In the genomic region with DNA sequence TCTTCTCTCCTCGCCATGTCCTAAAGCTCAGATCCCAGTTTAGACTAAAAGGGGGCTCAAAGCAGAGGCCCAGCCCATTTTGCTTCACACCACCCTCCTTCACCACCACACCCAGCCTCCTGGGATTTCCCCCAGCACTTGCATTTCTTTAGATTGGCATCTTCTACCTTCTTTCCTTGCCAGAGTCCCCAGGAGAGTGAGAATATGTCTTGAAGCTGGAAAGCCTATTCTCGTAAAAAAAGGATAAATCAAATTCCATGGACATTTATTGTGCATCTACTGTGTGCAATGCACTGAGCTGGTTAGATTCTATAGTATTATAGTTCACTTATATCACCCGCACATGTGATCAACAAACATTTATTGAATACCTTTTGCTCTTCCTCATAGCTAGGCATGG, we compare ENCODE assay signal across 26 cellular contexts. TPM values are rescaled to one million over a fixed set of nuclear protein-coding genes. Genes with fewer than 3 reads are reported as not detected.
DNase-seq lines count a peak whose midpoint lies in the region; ATAC-seq and TF ChIP-seq lines count a peak whose summit lies in the region.
"Had no signal": no experiment of that assay in that cellular context is flagged by ENCODE, and none has a peak within 500 bp of the region (broad histone marks: within the 10 kb centered on the region; RNA-seq: fewer than 3 reads in every experiment).

No MANE protein-coding gene starts in this region.

- H3K27ac Mint-ChIP-seq in T-helper 2 cell treated with Interferon-gamma antibody and Interleukin-4, amounts not matched to agents 5 μg/mL and 100 μg/mL, for 36 hours, result no peak overlapping the region
- no peak overlapping the region for H3K27ac Mint-ChIP-seq in activated naive CD8-positive, alpha-beta T cell treated with anti-CD3 and anti-CD28 coated beads, Interleukin-2, amount 50 U/mL, for 24 hours
- H3K27ac Mint-ChIP-seq in stimulated activated memory B cell treated with anti-CD40 and anti-IgM and Interleukin-4, amounts not matched to agents 10 μg/mL and 1 μg/mL and 100 μg/mL, for 72 hours, result peak overlapping the region; percentile 49

- no peak overlapping the region; the same call in 1 of the 2 replicates for H3K27ac ChIP-seq in KMS-11
- H3K27ac ChIP-seq: left ventricle myocardium inferior, Peyer's patch, SJCRH30 had no signal

- H3K4me2 ChIP-seq in KMS-11, result peak overlapping the region; percentile 62; the same call in 1 of the 2 replicates

- no peak overlapping the region for H3K9ac ChIP-seq in KMS-11

- H3K27me3 Mint-ChIP-seq in T-helper 2 cell treated with Interferon-gamma antibody and Interleukin-4, amounts not matched to agents 5 μg/mL and 100 μg/mL, for 36 hours (ENCODE audit: low read depth), result peaks cover 58% of the 10 kb centered on the region
- no peaks in the 10 kb centered on the region for H3K27me3 Mint-ChIP-seq in activated naive CD8-positive, alpha-beta T cell treated with anti-CD3 and anti-CD28 coated beads, Interleukin-2, amount 50 U/mL, for 24 hours
- no peaks in the 10 kb centered on the region for H3K27me3 Mint-ChIP-seq in stimulated activated memory B cell treated with anti-CD40 and anti-IgM and Interleukin-4, amounts not matched to agents 10 μg/mL and 1 μg/mL and 100 μg/mL, for 72 hours

- no peak for ATAC-seq in activated naive CD8-positive, alpha-beta T cell treated with anti-CD3 and anti-CD28 coated beads, Interleukin-2, amount 50 U/mL, for 24 hours
- no peak for ATAC-seq in stimulated activated memory B cell treated with anti-CD40 and anti-IgM and Interleukin-4, amounts not matched to agents 10 μg/mL and 1 μg/mL and 100 μg/mL, for 72 hours
- ATAC-seq: right cardiac atrium had no signal

- H3K4me1 ChIP-seq in KMS-11 (ENCODE audit: low read depth, poor library complexity, severe bottlenecking), result peaks cover 91% of the 10 kb centered on the region

- H4K20me1 ChIP-seq in KMS-11 (ENCODE audit: insufficient read depth), result no peaks in the 10 kb centered on the region

- H2AFZ ChIP-seq in KMS-11 (ENCODE audit: low read depth), result no peak overlapping the region

- no peak for TF ChIP-seq CTCF in KMS-11 (conservative IDR thresholded peaks at IDR 0.05; ENCODE audit: low read depth, low read length)

- no peak for DNase-seq in T-helper 2 cell treated with Interferon-gamma antibody and Interleukin-4, amounts not matched to agents 5 μg/mL and 100 μg/mL, for 36 hours (ENCODE audit: low spot score)
- no peak for DNase-seq in T-helper 2 cell
- peak; percentile 12 for DNase-seq in activated naive CD8-positive, alpha-beta T cell treated with anti-CD3 and anti-CD28 coated beads, Interleukin-2, amount 50 U/mL, for 24 hours
- DNase-seq in SKM-1 treated with dmso at 0.1 percent for 144 hours (lab: John Stamatoyannopoulos, UW; ENCODE audit: unreplicated experiment), result no peak
- no peak for DNase-seq in dermis blood vessel endothelial cell
- DNase-seq in NCI-H1105 treated with DMSO at 0.1 percent for 48 hours (lab: John Stamatoyannopoulos, UW), result no peak
- DNase-seq: activated CD4-positive, alpha-beta T cell treated with anti-CD3 and anti-CD28 coated beads for 48 hours; DMS79 treated with DMSO at 0.1 percent for 48 hours; erythroblast; GOT3; hypothalamus; left ventricle myocardium inferior; midbrain; NCI-H187; NCI-H2171 treated with DMSO at 0.1 percent for 48 hours; NCI-H524 treated with DMSO at 0.1 percent for 48 hours; Peyer's patch; right cardiac atrium; SJCRH30; stimulated activated CD4-positive, alpha-beta T cell treated with anti-CD3 and anti-CD28 coated beads, Interleukin-4, amount 100 ng/mL, for 24 hours; stimulated activated naive CD4-positive, alpha-beta T cell treated with Interleukin-2 at 50 U/mL for 16 hours; transverse colon had no signal

- H3K4me3 Mint-ChIP-seq in T-helper 2 cell treated with Interferon-gamma antibody and Interleukin-4, amounts not matched to agents 5 μg/mL and 100 μg/mL, for 36 hours, result peak overlapping the region; percentile 31
- no peak overlapping the region for H3K4me3 Mint-ChIP-seq in activated naive CD8-positive, alpha-beta T cell treated with anti-CD3 and anti-CD28 coated beads, Interleukin-2, amount 50 U/mL, for 24 hours
- H3K4me3 Mint-ChIP-seq in stimulated activated memory B cell treated with anti-CD40 and anti-IgM and Interleukin-4, amounts not matched to agents 10 μg/mL and 1 μg/mL and 100 μg/mL, for 72 hours, result no peak overlapping the region
- H3K4me3 Mint-ChIP-seq: neural crest cell had no signal

- no peaks in the 10 kb centered on the region for H3K27me3 ChIP-seq in KMS-11 (ENCODE audit: insufficient read depth, low read depth)
- H3K27me3 ChIP-seq: Peyer's patch, SJCRH30, transverse colon had no signal

- no peak overlapping the region for H3K4me3 ChIP-seq in KMS-11 (IDR thresholded peaks at IDR 0.05; ENCODE audit: insufficient read depth, low read depth, low read length)
- H3K4me3 ChIP-seq: left ventricle myocardium inferior, Peyer's patch, SJCRH30, transverse colon had no signal

- H3K79me2 ChIP-seq in KMS-11 (ENCODE audit: insufficient read depth, low read depth), result 0 out of 2 replicates have a peak, but pooled peaks cover 3% of the 10 kb centered on the region

- peaks cover 60% of the 10 kb centered on the region for H3K4me1 Mint-ChIP-seq in T-helper 2 cell treated with Interferon-gamma antibody and Interleukin-4, amounts not matched to agents 5 μg/mL and 100 μg/mL, for 36 hours (ENCODE audit: low read depth)
- peaks cover 78% of the 10 kb centered on the region for H3K4me1 Mint-ChIP-seq in activated naive CD8-positive, alpha-beta T cell treated with anti-CD3 and anti-CD28 coated beads, Interleukin-2, amount 50 U/mL, for 24 hours
- peaks cover 81% of the 10 kb centered on the region for H3K4me1 Mint-ChIP-seq in stimulated activated memory B cell treated with anti-CD40 and anti-IgM and Interleukin-4, amounts not matched to agents 10 μg/mL and 1 μg/mL and 100 μg/mL, for 72 hours

- H3K36me3 ChIP-seq in KMS-11 (ENCODE audit: insufficient read depth), result no peaks in the 10 kb centered on the region
- H3K36me3 ChIP-seq: left ventricle myocardium inferior, Peyer's patch, SJCRH30, transverse colon had no signal

- peaks cover 4% of the 10 kb centered on the region for H3K36me3 Mint-ChIP-seq in T-helper 2 cell treated with Interferon-gamma antibody and Interleukin-4, amounts not matched to agents 5 μg/mL and 100 μg/mL, for 36 hours (ENCODE audit: low read depth)
- peaks cover 20% of the 10 kb centered on the region for H3K36me3 Mint-ChIP-seq in activated naive CD8-positive, alpha-beta T cell treated with anti-CD3 and anti-CD28 coated beads, Interleukin-2, amount 50 U/mL, for 24 hours (ENCODE audit: low read depth)
- H3K36me3 Mint-ChIP-seq in stimulated activated memory B cell treated with anti-CD40 and anti-IgM and Interleukin-4, amounts not matched to agents 10 μg/mL and 1 μg/mL and 100 μg/mL, for 72 hours, result peaks cover 20% of the 10 kb centered on the region

- H3K9me3 Mint-ChIP-seq in T-helper 2 cell treated with Interferon-gamma antibody and Interleukin-4, amounts not matched to agents 5 μg/mL and 100 μg/mL, for 36 hours, result no peaks in the 10 kb centered on the region
- H3K9me3 Mint-ChIP-seq in activated naive CD8-positive, alpha-beta T cell treated with anti-CD3 and anti-CD28 coated beads, Interleukin-2, amount 50 U/mL, for 24 hours, result no peaks in the 10 kb centered on the region
- H3K9me3 Mint-ChIP-seq in stimulated activated memory B cell treated with anti-CD40 and anti-IgM and Interleukin-4, amounts not matched to agents 10 μg/mL and 1 μg/mL and 100 μg/mL, for 72 hours, result no peaks in the 10 kb centered on the region
- H3K9me3 Mint-ChIP-seq: neural crest cell had no signal

RNA-seq across cellular contexts. Expression of gene FBXW8, which starts 10.2 kb away (rescaled TPM):
- total RNA-seq in dermis blood vessel endothelial cell, result 15.5 and 16.0 TPM in 2 replicates

RNA-seq across cellular contexts. Expression of gene HRK, which starts 39.7 kb away (rescaled TPM):
- not detected in 2 replicates for total RNA-seq in dermis blood vessel endothelial cell
- total RNA-seq: Peyer's patch; right cardiac atrium; T-helper 1 cell treated with Interleukin-12 subunit alpha and Interleukin-12 subunit beta and Interleukin-4 antibody, amounts not matched to agents 30 ng/mL and 1 ng/mL, for 36 hours had no signal
